Comparison of ENCODE assay signal across 9 cellular contexts in the genomic region with DNA sequence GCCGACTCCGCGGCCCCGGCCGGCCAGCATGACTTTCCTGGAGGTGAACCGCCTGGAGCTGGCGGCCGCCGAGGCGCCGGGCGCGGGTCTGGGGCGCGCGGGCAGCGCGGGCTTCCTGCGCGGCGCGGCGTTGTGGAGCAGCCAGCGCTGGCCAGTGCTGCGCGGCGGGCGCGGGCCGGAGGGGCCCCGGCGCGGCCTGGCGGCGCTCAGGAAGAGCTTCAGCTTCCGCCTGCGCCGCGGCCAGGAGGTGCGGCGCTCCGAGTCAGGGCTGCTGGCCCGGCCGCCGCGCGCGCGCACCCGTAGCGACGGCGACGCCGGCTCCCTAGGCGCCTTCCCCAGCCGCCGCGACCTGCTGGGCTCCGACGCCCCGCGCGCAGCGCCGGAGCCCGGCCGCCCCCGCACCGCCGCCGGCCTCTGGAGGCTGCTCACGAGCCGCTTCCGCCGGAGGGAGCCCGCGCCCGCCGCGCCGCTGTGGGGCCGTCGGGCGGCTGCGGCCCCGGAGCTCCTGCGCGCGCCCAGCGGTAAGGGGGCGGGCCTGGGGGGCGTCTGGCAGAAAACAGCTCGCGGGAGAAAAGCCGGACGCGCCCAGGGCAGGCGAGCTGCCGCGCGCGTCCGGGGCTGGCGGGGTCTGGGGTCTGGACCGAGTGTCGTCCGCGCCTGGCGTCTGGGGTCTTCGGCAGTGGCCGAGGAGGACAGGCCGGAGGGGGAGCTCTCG. TPM values are rescaled to one million over a fixed set of nuclear protein-coding genes. Genes with fewer than 3 reads are reported as not detected.
DNase-seq lines count a peak whose midpoint lies in the region; ATAC-seq and TF ChIP-seq lines count a peak whose summit lies in the region.
"Had no signal": no experiment of that assay in that cellular context is flagged by ENCODE, and none has a peak within 500 bp of the region (broad histone marks: within the 10 kb centered on the region; RNA-seq: fewer than 3 reads in every experiment).

No MANE protein-coding gene starts in this region.

- no peaks in the 10 kb centered on the region for H3K9me3 Mint-ChIP-seq in naive thymus-derived CD4-positive, alpha-beta T cell

- ATAC-seq in naive thymus-derived CD4-positive, alpha-beta T cell, result peak; percentile 40
- ATAC-seq in sciatic nerve, result no peak

- peak overlapping the region in 4 of 9 donors; percentile 8 to 78 (median 26) for H3K27ac Mint-ChIP-seq in naive thymus-derived CD4-positive, alpha-beta T cell

- no peak overlapping the region for H3K27ac ChIP-seq in Peyer's patch
- H3K27ac ChIP-seq in naive thymus-derived CD4-positive, alpha-beta T cell (ENCODE audit: low read depth, low read length), result no peak overlapping the region

- CTCF ChIA-PET in naive thymus-derived CD4-positive, alpha-beta T cell (lab: Charles Lee), result interaction anchor here (0.6 to 1.9 kb wide), 2 partner anchors 9 to 141 kb away, joined by 3 to 4 read pairs; no protein-coding TSS in a partner anchor

- POLR2A ChIA-PET in naive thymus-derived CD4-positive, alpha-beta T cell (lab: Charles Lee), result interaction anchor here (1.6 kb wide), 1 partner anchor 57 kb away, joined by 3 read pairs; no protein-coding TSS in a partner anchor

- TF ChIP-seq POLR2A in Peyer's patch (IDR thresholded peaks at IDR 0.05), result no peak

- no peaks in the 10 kb centered on the region for H3K9me3 ChIP-seq in Peyer's patch
- no peaks in the 10 kb centered on the region for H3K9me3 ChIP-seq in naive thymus-derived CD4-positive, alpha-beta T cell (ENCODE audit: control insufficient read depth in 2 of 3, low read length in 3 of 3)

- peaks cover 0 to 10% (median 3%) of the 10 kb centered on the region in 5 donors for H3K36me3 Mint-ChIP-seq in naive thymus-derived CD4-positive, alpha-beta T cell

- peaks cover 0 to 35% (median 0%) of the 10 kb centered on the region in 3 donors for H3K36me3 ChIP-seq in Peyer's patch
- peaks cover 0 to 18% (median 0%) of the 10 kb centered on the region in 3 experiments for H3K36me3 ChIP-seq in naive thymus-derived CD4-positive, alpha-beta T cell (ENCODE audit: control insufficient read depth in 2 of 3, insufficient read depth in 3 of 3, low read length in 3 of 3)

- no peaks in the 10 kb centered on the region for H3K27me3 ChIP-seq in Peyer's patch
- H3K27me3 ChIP-seq in naive thymus-derived CD4-positive, alpha-beta T cell (ENCODE audit: control insufficient read depth in 2 of 2, insufficient read depth in 2 of 2, low read length in 2 of 2), result peaks cover 0 to 4% of the 10 kb centered on the region in 2 donors

- H3K4me3 Mint-ChIP-seq in naive thymus-derived CD4-positive, alpha-beta T cell, result peak overlapping the region in 9 of 10 donors; percentile 57 to 83 (median 70)

- peak overlapping the region in 3 of 4 donors; percentile 5 to 48 (median 40) for H3K4me3 ChIP-seq in Peyer's patch
- H3K4me3 ChIP-seq in naive thymus-derived CD4-positive, alpha-beta T cell (ENCODE audit: low read length), result no peak overlapping the region

- H3K4me1 Mint-ChIP-seq in naive thymus-derived CD4-positive, alpha-beta T cell, result peaks cover 3 to 22% (median 8%) of the 10 kb centered on the region in 7 donors

- peak; percentile 71 for DNase-seq in AG20443 (ENCODE audit: low spot score)
- DNase-seq in Peyer's patch, result no peak
- DNase-seq in dedifferentiated amniotic fluid mesenchymal stem cell (ENCODE audit: extremely low spot score), result peak; percentile 14
- peak in 6 of 9 donors; percentile 17 to 62 (median 23) for DNase-seq in naive thymus-derived CD4-positive, alpha-beta T cell
- no peak for DNase-seq in NCI-H1694 (lab: John Stamatoyannopoulos, UW)
- no peak for DNase-seq in NCI-H2171 (lab: John Stamatoyannopoulos, UW)
- no peak for DNase-seq in sciatic nerve (ENCODE audit: low spot score)
- DNase-seq in DMS53 treated with DMSO at 0.1 percent for 48 hours (lab: John Stamatoyannopoulos, UW; ENCODE audit: unreplicated experiment), result no peak

- H3K27me3 Mint-ChIP-seq in naive thymus-derived CD4-positive, alpha-beta T cell, result peaks cover 0 to 21% (median 0%) of the 10 kb centered on the region in 5 donors

- H3K4me1 ChIP-seq in Peyer's patch, result peaks cover 0 to 28% (median 4%) of the 10 kb centered on the region in 4 donors
- H3K4me1 ChIP-seq in naive thymus-derived CD4-positive, alpha-beta T cell (ENCODE audit: control insufficient read depth in 2 of 2, insufficient read depth in 2 of 2, low read length in 2 of 2), result no peaks in the 10 kb centered on the region

- TF ChIP-seq CTCF in Peyer's patch (IDR thresholded peaks at IDR 0.05), result peak in 1 of 6 experiments; percentile 4

- intact Hi-C loops in naive thymus-derived CD4-positive, alpha-beta T cell (cut with micrococcal nuclease), result loop anchor here in 1 of 2 donors (10.0 kb wide), 1 partner anchor 340 kb away; no protein-coding TSS in a partner anchor
- intact Hi-C loops in sciatic nerve (cut with DNase I), result loop anchor here (10.0 kb wide), 1 partner anchor 70 kb away; a partner anchor contains a TSS

RNA-seq across cellular contexts. Expression of a gene that starts 29.0 kb away (rescaled TPM):
- total RNA-seq in Peyer's patch (100 to 1,000 TPM in 2 of 4 donors, 10 to 100 TPM in 2; 91.6 to 123 (median 101) TPM), sciatic nerve (99.7 TPM)
- 10 to 100 TPM; 27.4 to 70.6 (median 37.2) TPM for total RNA-seq in naive thymus-derived CD4-positive, alpha-beta T cell
- polyA plus RNA-seq in naive thymus-derived CD4-positive, alpha-beta T cell, result 1 to 10 TPM; 6.0 to 6.5 TPM

RNA-seq across cellular contexts. Expression of a gene that starts 32.0 kb away (rescaled TPM):
- 100 to 1,000 TPM in 2 of 4 donors, 10 to 100 TPM in 2; 38.0 to 113 (median 100) TPM for total RNA-seq in Peyer's patch
- 10 to 100 TPM; 39.5 to 61.2 (median 42.2) TPM for total RNA-seq in naive thymus-derived CD4-positive, alpha-beta T cell
- 10 to 100 TPM; 36.0 to 53.6 TPM for polyA plus RNA-seq in naive thymus-derived CD4-positive, alpha-beta T cell
- total RNA-seq in sciatic nerve, result 27.8 TPM

RNA-seq across cellular contexts. Expression of a gene that starts 34.7 kb away (rescaled TPM):
- total RNA-seq in Peyer's patch (100 to 1,000 TPM in 3 of 4 donors, 10 to 100 TPM in 1; 99.0 to 239 (median 158) TPM), sciatic nerve (57.9 TPM)
- total RNA-seq in naive thymus-derived CD4-positive, alpha-beta T cell, result 100 to 1,000 TPM in 3 of 5 experiments, 10 to 100 TPM in 2; 94.1 to 136 (median 101) TPM
- 10 to 100 TPM; 49.6 to 69.4 TPM for polyA plus RNA-seq in naive thymus-derived CD4-positive, alpha-beta T cell

RNA-seq across cellular contexts. Expression of a gene that starts 52.2 kb away (rescaled TPM):
- total RNA-seq in Peyer's patch (not detected), sciatic nerve (not detected)
- total RNA-seq in naive thymus-derived CD4-positive, alpha-beta T cell, result not detected
- not detected for polyA plus RNA-seq in naive thymus-derived CD4-positive, alpha-beta T cell
- total RNA-seq: skeletal muscle tissue had no signal

RNA-seq across cellular contexts. Expression of a gene that starts 55.9 kb away (rescaled TPM):
- total RNA-seq in Peyer's patch (100 to 1,000 TPM; 101 to 143 (median 121) TPM), sciatic nerve (87.5 TPM)
- total RNA-seq in naive thymus-derived CD4-positive, alpha-beta T cell, result 100 to 1,000 TPM in 1 of 5 experiments, 10 to 100 TPM in 4; 38.7 to 125 (median 65.9) TPM
- polyA plus RNA-seq in naive thymus-derived CD4-positive, alpha-beta T cell, result 10 to 100 TPM in 1 of 2 donors, 1 to 10 TPM in 1; 7.9 to 12.1 TPM

Comparison
In these comparisons a context has a peak if more than half of its experiments do, and no peak if none do; other contexts are left out.
1. DNase-seq: peak in AG20443 (single experiment), dedifferentiated amniotic fluid mesenchymal stem cell (single experiment) and naive thymus-derived CD4-positive, alpha-beta T cell (6 of 9); none in Peyer's patch (0 of 3), NCI-H1694 (single experiment), NCI-H2171 (single experiment), sciatic nerve (single experiment) and DMS53 treated with DMSO at 0.1 percent for 48 hours (single experiment).